Comparison of ENCODE assay signal across 28 cellular contexts in the genomic region with DNA sequence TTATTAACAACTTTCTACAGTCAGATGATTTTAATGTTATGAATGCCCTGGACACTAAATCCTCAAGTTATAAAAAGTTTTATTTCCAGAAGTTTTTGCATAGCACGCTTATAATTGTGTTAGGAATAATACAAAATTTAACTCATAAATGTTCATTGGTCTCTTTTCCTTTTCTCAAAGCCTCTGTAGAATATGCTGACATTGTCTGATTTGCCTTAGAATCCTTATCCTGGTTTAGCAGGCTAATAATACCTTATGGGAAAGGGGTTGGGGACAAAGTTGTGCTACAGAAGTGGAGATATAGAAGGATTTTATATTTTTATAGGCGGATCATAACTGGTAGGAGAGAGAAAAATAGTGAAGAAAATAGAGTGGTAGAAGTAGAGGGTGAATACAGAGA.
"Had no signal": no experiment of that assay in that cellular context is flagged by ENCODE, and none has a peak within 500 bp of the region (broad histone marks: within the 10 kb centered on the region; RNA-seq: fewer than 3 reads in every experiment).

No MANE protein-coding gene starts in this region.

- ATAC-seq: effector memory CD8-positive, alpha-beta T cell; esophagus mucosa; foreskin keratinocyte; gastrocnemius medialis; gastroesophageal sphincter; heart left ventricle; heart right ventricle had no signal

- DNase-seq: colonic mucosa; cortex of kidney; dermis blood vessel endothelial cell; dorsolateral prefrontal cortex; effector CD4-positive, alpha-beta T cell; effector CD8-positive, alpha-beta T cell; effector memory CD4-positive, alpha-beta T cell; effector memory CD8-positive, alpha-beta T cell; endodermal cell; erythroblast; esophagus squamous epithelium; foreskin fibroblast; foreskin keratinocyte; foreskin melanocyte; gastrocnemius medialis; head of caudate nucleus; heart left ventricle; heart right ventricle had no signal

- H3K4me1 ChIP-seq: colonic mucosa, esophagus muscularis mucosa, esophagus squamous epithelium, foreskin keratinocyte, gastrocnemius medialis, gastroesophageal sphincter, heart left ventricle, heart right ventricle had no signal

- H3K27ac ChIP-seq: colonic mucosa, coronary artery, dorsolateral prefrontal cortex, epithelial cell of prostate, esophagus muscularis mucosa, esophagus squamous epithelium, foreskin keratinocyte, gastrocnemius medialis, gastroesophageal sphincter, heart left ventricle, heart right ventricle had no signal

- H3K4me1 Mint-ChIP-seq: endodermal cell had no signal

- H3K27me3 Mint-ChIP-seq: dendritic cell treated with granulocyte-macrophage colony-stimulating factor and Interleukin-4, amounts not matched to agents 40 ng/mL and 50 ng/mL, for 4 days; effector memory CD8-positive, alpha-beta T cell had no signal

- H3K27ac Mint-ChIP-seq: dendritic cell treated with granulocyte-macrophage colony-stimulating factor and Interleukin-4, amounts not matched to agents 40 ng/mL and 50 ng/mL, for 4 days; effector memory CD8-positive, alpha-beta T cell; endodermal cell had no signal

- H3K36me3 ChIP-seq: colonic mucosa, esophagus muscularis mucosa, esophagus squamous epithelium, gastrocnemius medialis, gastroesophageal sphincter, heart left ventricle, heart right ventricle had no signal

- FAIRE-seq: colon, endometrium, endothelial cell of umbilical vein, frontal cortex had no signal

- H3K4me3 ChIP-seq: colonic mucosa, coronary artery, dorsolateral prefrontal cortex, esophagus muscularis mucosa, esophagus squamous epithelium, gastrocnemius medialis, gastroesophageal sphincter, heart left ventricle, heart right ventricle had no signal

- H3K4me3 Mint-ChIP-seq: dendritic cell treated with granulocyte-macrophage colony-stimulating factor and Interleukin-4, amounts not matched to agents 40 ng/mL and 50 ng/mL, for 4 days; effector memory CD8-positive, alpha-beta T cell; endodermal cell had no signal

- H3K27me3 ChIP-seq: colonic mucosa, dorsolateral prefrontal cortex, esophagus muscularis mucosa, esophagus squamous epithelium, foreskin keratinocyte, gastrocnemius medialis, gastroesophageal sphincter, heart left ventricle, heart right ventricle had no signal

- H3K9me3 ChIP-seq: colonic mucosa, esophagus muscularis mucosa, esophagus squamous epithelium, gastrocnemius medialis, gastroesophageal sphincter, heart right ventricle had no signal
